Comparison of ENCODE assay signal across 10 cellular contexts in the genomic region with DNA sequence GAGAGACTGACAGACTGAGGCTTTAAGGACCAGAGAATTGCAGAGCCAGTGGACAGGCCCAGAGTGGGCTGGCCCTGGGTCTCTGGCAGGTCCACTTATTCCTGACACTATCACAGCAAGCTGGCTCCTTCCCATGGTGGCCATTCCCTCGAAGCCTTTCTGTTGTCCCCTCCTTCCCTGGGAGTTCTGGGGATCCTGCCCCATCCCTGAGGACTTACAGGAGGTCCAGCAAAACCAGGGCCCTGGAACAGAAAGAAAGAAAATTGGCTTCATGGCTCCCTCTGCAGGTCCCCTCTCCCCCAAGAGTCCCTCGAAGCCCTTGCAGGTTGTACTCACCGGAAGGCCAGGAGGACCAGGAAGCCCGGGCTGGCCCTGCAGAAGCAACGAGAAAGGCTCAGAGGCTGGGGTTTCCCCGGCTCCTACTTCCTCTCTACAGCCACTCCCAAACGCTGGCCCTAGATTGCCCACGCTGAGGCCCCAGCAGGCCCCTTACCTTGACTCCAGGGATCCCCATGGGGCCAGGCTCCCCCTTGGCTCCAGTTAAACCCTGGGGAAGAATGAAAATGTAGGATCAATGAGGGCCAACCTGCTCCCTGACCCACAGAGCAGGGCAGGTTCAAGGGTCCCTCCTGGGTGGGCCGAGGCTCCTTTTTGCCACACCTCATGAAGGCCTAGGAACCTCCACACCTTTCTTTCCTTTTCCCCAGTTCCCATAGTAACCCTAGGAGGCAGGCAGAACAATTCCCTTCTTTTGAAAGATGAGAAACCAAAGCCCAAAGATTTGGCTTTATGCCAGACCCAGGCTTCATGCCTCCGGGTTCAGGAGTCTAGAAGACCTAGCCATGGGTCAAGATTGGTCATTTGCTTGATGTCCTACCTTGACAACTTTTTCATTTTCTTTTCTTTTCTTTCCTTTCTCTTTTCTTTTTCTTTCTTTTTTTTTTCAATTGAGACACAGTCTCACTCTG. TPM values are rescaled to one million over a fixed set of nuclear protein-coding genes. Genes with fewer than 3 reads are reported as not detected.
DNase-seq lines count a peak whose midpoint lies in the region; ATAC-seq, FAIRE-seq and TF ChIP-seq lines count a peak whose summit lies in the region.
"Had no signal": no experiment of that assay in that cellular context is flagged by ENCODE, and none has a peak within 500 bp of the region (broad histone marks: within the 10 kb centered on the region; RNA-seq: fewer than 3 reads in every experiment).

No MANE protein-coding gene starts in this region.

- H3K4me3 Mint-ChIP-seq in activated naive CD4-positive, alpha-beta T cell treated with anti-CD3 and anti-CD28 coated beads for 36 hours = no peak overlapping the region

- CTCF ChIA-PET in activated naive CD4-positive, alpha-beta T cell treated with anti-CD3 and anti-CD28 coated beads for 36 hours (lab: Charles Lee) = interaction anchor here (0.6 to 9.1 kb wide), 3 partner anchors 25 to 1025 kb away, joined by 3 to 134 read pairs (median 4); no protein-coding TSS in a partner anchor

- H3K9me3 Mint-ChIP-seq in activated naive CD4-positive, alpha-beta T cell treated with anti-CD3 and anti-CD28 coated beads for 36 hours = no peaks in the 10 kb centered on the region

- H3K27ac Mint-ChIP-seq in activated naive CD4-positive, alpha-beta T cell treated with anti-CD3 and anti-CD28 coated beads for 36 hours = no peak overlapping the region

- intact Hi-C loops in activated naive CD4-positive, alpha-beta T cell treated with anti-CD3 and anti-CD28 coated beads for 36 hours (cut with micrococcal nuclease) = no loop called here

- peaks cover 23% of the 10 kb centered on the region for H3K4me1 Mint-ChIP-seq in activated naive CD4-positive, alpha-beta T cell treated with anti-CD3 and anti-CD28 coated beads for 36 hours (ENCODE audit: low read depth)

- WGBS in small intestine, 3 donors = 15 to 43% (median 21%) methylated on average over 10 of the region's 10 CpGs

- DNase-seq in activated naive CD4-positive, alpha-beta T cell treated with anti-CD3 and anti-CD28 coated beads for 36 hours = peak; percentile 57
- DNase-seq in activated naive CD4-positive, alpha-beta T cell (lab: John Stamatoyannopoulos, UW) = no peak
- DNase-seq in small intestine = peak; percentile 53
- DNase-seq in foreskin melanocyte = no peak
- no peak for DNase-seq in iPS-NIHi11 (ENCODE audit: low spot score)

- H3K27ac ChIP-seq in VCaP (0 out of 2 replicates have a peak overlapping the region, but pooled peaks have one; percentile 2), small intestine (ENCODE audit: low read depth in 1 of 2, low read length in 1 of 2) (no peak overlapping the region)

- H3K36me3 ChIP-seq in small intestine (ENCODE audit: control insufficient read depth in 2 of 2, insufficient read depth in 2 of 2, low read length in 2 of 2) = no peaks in the 10 kb centered on the region

- no peaks in the 10 kb centered on the region for H3K36me3 Mint-ChIP-seq in activated naive CD4-positive, alpha-beta T cell treated with anti-CD3 and anti-CD28 coated beads for 36 hours (ENCODE audit: low read depth)

- no peaks in the 10 kb centered on the region for H3K9me3 ChIP-seq in small intestine (ENCODE audit: control insufficient read depth, low read depth)

- H3K27me3 Mint-ChIP-seq in activated naive CD4-positive, alpha-beta T cell treated with anti-CD3 and anti-CD28 coated beads for 36 hours (ENCODE audit: low read depth) = peaks cover 1% of the 10 kb centered on the region

- no peak for FAIRE-seq in small intestine (lab: Jason Lieb, UNC)
- FAIRE-seq: endothelial cell of umbilical vein had no signal

- peaks cover 0 to 3% of the 10 kb centered on the region in 2 donors for H3K4me1 ChIP-seq in small intestine (ENCODE audit: control insufficient read depth in 2 of 2, insufficient read depth in 1 of 2, low read depth in 1 of 2, low read length in 1 of 2)

- ATAC-seq in HG03460 (IDR thresholded peaks at IDR 0.05; ENCODE audit: unreplicated experiment) (peak; percentile 39), GM18873 (IDR thresholded peaks at IDR 0.05; ENCODE audit: low FRiP score, unreplicated experiment) (no peak)

- no peak for TF ChIP-seq CTCF in VCaP (conservative IDR thresholded peaks at IDR 0.05)

- H3K27me3 ChIP-seq in small intestine (ENCODE audit: control insufficient read depth in 2 of 2, insufficient read depth in 2 of 2, low read length in 2 of 2) = peaks cover 2 to 4% of the 10 kb centered on the region in 2 donors

- H3K4me3 ChIP-seq in small intestine (ENCODE audit: low read depth in 1 of 2, low read length in 2 of 2) = no peak overlapping the region
- H3K4me3 ChIP-seq: skin epidermis had no signal

RNA-seq across cellular contexts. Expression of gene COL9A2, which starts 4.6 kb away (rescaled TPM):
- total RNA-seq in activated naive CD4-positive, alpha-beta T cell treated with anti-CD3 and anti-CD28 coated beads for 36 hours = 1 to 10 TPM; 6.2 to 6.8 TPM
- 1 to 10 TPM in 2 of 3 donors, not detected in 1; 2.4 to 4.8 TPM for polyA plus RNA-seq in small intestine

RNA-seq across cellular contexts. Expression of gene ZMPSTE24, which starts 54.5 kb away (rescaled TPM):
- 10 to 100 TPM; 13.2 to 14.7 TPM for total RNA-seq in activated naive CD4-positive, alpha-beta T cell treated with anti-CD3 and anti-CD28 coated beads for 36 hours
- polyA plus RNA-seq in small intestine = 10 to 100 TPM in 2 of 3 donors, 1 to 10 TPM in 1; 9.8 to 33.0 (median 11.3) TPM

Comparison
In these comparisons a context has a peak if more than half of its experiments do, and no peak if none do; other contexts are left out.
1. DNase-seq: peak in activated naive CD4-positive, alpha-beta T cell treated with anti-CD3 and anti-CD28 coated beads for 36 hours (single experiment) and small intestine (single experiment); none in activated naive CD4-positive, alpha-beta T cell (0 of 4), foreskin melanocyte (single experiment) and iPS-NIHi11 (single experiment).